Comparison of ENCODE assay signal across 1 cellular context in genomic region chr10:132521466-132522102, GRCh38.
TF ChIP-seq lines count a peak whose summit lies in the region.

No MANE protein-coding gene starts in this region.

TF ChIP-seq in HepG2, 621 proteins besides CTCF, POLR2A, EP300 and RAD21 (continued from another document):
- TF ChIP-seq NFAT5 (CRISPR knock-in tag; IDR thresholded peaks at IDR 0.05) (no peak), ZNF44 (CRISPR knock-in tag; IDR thresholded peaks at IDR 0.05) (no peak), ZNF607 (CRISPR knock-in tag; IDR thresholded peaks at IDR 0.05; ENCODE audit: borderline replicate concordance) (no peak), FOXJ3 (CRISPR knock-in tag; IDR thresholded peaks at IDR 0.05; ENCODE audit: borderline replicate concordance) (no peak), MLXIP (CRISPR knock-in tag; IDR thresholded peaks at IDR 0.05; ENCODE audit: borderline replicate concordance) (no peak), FUBP1 (CRISPR knock-in tag; IDR thresholded peaks at IDR 0.05; ENCODE audit: borderline replicate concordance) (no peak), SIX4 (CRISPR knock-in tag; IDR thresholded peaks at IDR 0.05) (no peak), HMG20B (CRISPR knock-in tag; conservative IDR thresholded peaks at IDR 0.05) (no peak)
